Comparison of ENCODE assay signal across 1 cellular context in genomic region chr12:109052415-109053323, GRCh38.
TF ChIP-seq lines count a peak whose summit lies in the region.

TSS of gene USP30 (plus strand) at chr12:109052576. CDS start at chr12:109052679, 103 bp downstream.

TF ChIP-seq in HepG2, 621 proteins besides CTCF, POLR2A, EP300 and RAD21 (continued from another document and continues in another):
- TF ChIP-seq ZBTB37 (CRISPR knock-in tag; IDR thresholded peaks at IDR 0.05) (no peak), ZNF615 (CRISPR knock-in tag; IDR thresholded peaks at IDR 0.05; ENCODE audit: borderline replicate concordance) (no peak), ZNF513 (CRISPR knock-in tag; conservative IDR thresholded peaks at IDR 0.05) (no peak), NCOA1 (CRISPR knock-in tag; IDR thresholded peaks at IDR 0.05) (no peak), GLI4 (CRISPR knock-in tag; IDR thresholded peaks at IDR 0.05; ENCODE audit: borderline replicate concordance) (no peak), ZBTB43 (CRISPR knock-in tag; conservative IDR thresholded peaks at IDR 0.05) (no peak), ISL2 (CRISPR knock-in tag; IDR thresholded peaks at IDR 0.05) (peak; percentile 87), MYPOP (CRISPR knock-in tag; IDR thresholded peaks at IDR 0.05) (peak; percentile 63; the same call in 1 of the 2 replicates), KDM2A (CRISPR knock-in tag; IDR thresholded peaks at IDR 0.05; ENCODE audit: borderline replicate concordance, low read depth) (peak; percentile 99), ZNF33B (CRISPR knock-in tag; IDR thresholded peaks at IDR 0.05) (no peak), DZIP1 (CRISPR knock-in tag; IDR thresholded peaks at IDR 0.05) (no peak), AKNA (CRISPR knock-in tag; IDR thresholded peaks at IDR 0.05; ENCODE audit: borderline replicate concordance) (no peak), ZNF136 (CRISPR knock-in tag; IDR thresholded peaks at IDR 0.05; ENCODE audit: low read depth) (no peak), ATF7 (IDR thresholded peaks at IDR 0.05) (no peak), ATF7 (CRISPR knock-in tag; IDR thresholded peaks at IDR 0.05) (peak; percentile 77; the same call in 1 of the 2 replicates), LCORL (IDR thresholded peaks at IDR 0.05) (no peak), LCORL (CRISPR knock-in tag; IDR thresholded peaks at IDR 0.05) (peak; percentile 84), SETDB1 (CRISPR knock-in tag; IDR thresholded peaks at IDR 0.05; ENCODE audit: borderline replicate concordance) (no peak), PHF5A (CRISPR knock-in tag; IDR thresholded peaks at IDR 0.05; ENCODE audit: low read depth, unreplicated experiment) (peak; percentile 92), ZNF251 (CRISPR knock-in tag; IDR thresholded peaks at IDR 0.05) (no peak), FOSL1 (CRISPR knock-in tag; IDR thresholded peaks at IDR 0.05; ENCODE audit: borderline replicate concordance) (no peak), HIC2 (CRISPR knock-in tag; IDR thresholded peaks at IDR 0.05; ENCODE audit: low read depth) (peak; percentile 17; the same call in 1 of the 2 replicates), ZNF501 (CRISPR knock-in tag; IDR thresholded peaks at IDR 0.05) (peak; percentile 89), ZNF644 (CRISPR knock-in tag; IDR thresholded peaks at IDR 0.05; ENCODE audit: low read depth) (no peak), ZNF468 (CRISPR knock-in tag; IDR thresholded peaks at IDR 0.05) (no peak), ZNF230 (CRISPR knock-in tag; IDR thresholded peaks at IDR 0.05) (0 out of 2 replicates have a peak, but pooled peaks have one; percentile 59), NFAT5 (CRISPR knock-in tag; IDR thresholded peaks at IDR 0.05) (peak; percentile 70; the same call in 1 of the 2 replicates), NR2F1 (CRISPR knock-in tag; IDR thresholded peaks at IDR 0.05) (no peak), YEATS4 (CRISPR knock-in tag; IDR thresholded peaks at IDR 0.05; ENCODE audit: borderline replicate concordance) (peak; percentile 98), RBM22 (optimal IDR thresholded peaks at IDR 0.05; ENCODE audit: low read length) (peak; percentile 96), ELF3 (CRISPR knock-in tag; IDR thresholded peaks at IDR 0.05) (peak; percentile 83), PREB (CRISPR knock-in tag; IDR thresholded peaks at IDR 0.05) (no peak), DNMT1 (CRISPR knock-in tag; IDR thresholded peaks at IDR 0.05) (0 out of 2 replicates have a peak, but pooled peaks have one; percentile 43), MTERF4 (CRISPR knock-in tag; IDR thresholded peaks at IDR 0.05) (no peak), HCFC1 (IDR thresholded peaks at IDR 0.05; ENCODE audit: low read depth, low read length) (peak; percentile 84), TAF15 (IDR thresholded peaks at IDR 0.05; ENCODE audit: low read depth, low read length, poor library complexity, severe bottlenecking) (no peak)
